In genomic region chr13:54682184-54682583, GRCh38 we compare ENCODE assay signal across 25 cellular contexts.
"Had no signal": no experiment of that assay in that cellular context is flagged by ENCODE, and none has a peak within 500 bp of the region (broad histone marks: within the 10 kb centered on the region; RNA-seq: fewer than 3 reads in every experiment).

No MANE protein-coding gene starts in this region.

- DNase-seq: colonic mucosa; cortex of kidney; effector CD8-positive, alpha-beta T cell; effector memory CD8-positive, alpha-beta T cell; endodermal cell; erythroblast; esophagus squamous epithelium; foreskin fibroblast; foreskin melanocyte; gastrocnemius medialis; glutamatergic neuron; head of caudate nucleus; heart right ventricle; hippocampal formation; left cardiac atrium; left lung; left ventricle myocardium superior; mammary epithelial cell; mesendoderm; midbrain had no signal

- H3K4me3 ChIP-seq: colonic mucosa, esophagus squamous epithelium, gastrocnemius medialis, heart right ventricle, left lung, lung had no signal

- H3K27ac ChIP-seq: colonic mucosa, epithelial cell of prostate, esophagus squamous epithelium, gastrocnemius medialis, heart right ventricle, left lung had no signal

- H3K9me3 ChIP-seq: colonic mucosa, gastrocnemius medialis, left lung had no signal

- H3K4me3 Mint-ChIP-seq: dendritic cell treated with granulocyte-macrophage colony-stimulating factor and Interleukin-4, amounts not matched to agents 40 ng/mL and 50 ng/mL, for 4 days; effector memory CD8-positive, alpha-beta T cell; endodermal cell; memory B cell had no signal

- ATAC-seq: effector memory CD8-positive, alpha-beta T cell; esophagus mucosa; gastrocnemius medialis; heart right ventricle; left cardiac atrium; left lung; left ventricle myocardium superior had no signal

- H3K27me3 ChIP-seq: colonic mucosa, esophagus squamous epithelium, gastrocnemius medialis, heart right ventricle, left lung had no signal

- H3K4me1 Mint-ChIP-seq: memory B cell had no signal

- H3K27me3 Mint-ChIP-seq: dendritic cell treated with granulocyte-macrophage colony-stimulating factor and Interleukin-4, amounts not matched to agents 40 ng/mL and 50 ng/mL, for 4 days; effector memory CD8-positive, alpha-beta T cell; memory B cell had no signal

- H3K4me1 ChIP-seq: colonic mucosa, esophagus squamous epithelium, gastrocnemius medialis, heart right ventricle, left lung had no signal

- H3K27ac Mint-ChIP-seq: dendritic cell treated with granulocyte-macrophage colony-stimulating factor and Interleukin-4, amounts not matched to agents 40 ng/mL and 50 ng/mL, for 4 days; effector memory CD8-positive, alpha-beta T cell; endodermal cell; memory B cell had no signal

- H3K36me3 Mint-ChIP-seq: memory B cell had no signal

- H3K36me3 ChIP-seq: colonic mucosa, esophagus squamous epithelium, gastrocnemius medialis, heart right ventricle, left lung had no signal
